20 cellular contexts compared by ENCODE assay signal in genomic region chr4:61853041-61853440, GRCh38.
"Had no signal": no experiment of that assay in that cellular context is flagged by ENCODE, and none has a peak within 500 bp of the region (broad histone marks: within the 10 kb centered on the region; RNA-seq: fewer than 3 reads in every experiment).

No MANE protein-coding gene starts in this region.

- H3K4me1 Mint-ChIP-seq: naive thymus-derived CD8-positive, alpha-beta T cell; stimulated activated naive B cell treated with anti-CD40 and anti-IgM and Interleukin-4, amounts not matched to agents 10 μg/mL and 1 μg/mL and 100 μg/mL, for 72 hours; stimulated activated naive CD8-positive, alpha-beta T cell treated with anti-CD3 and anti-CD28 coated beads, Interleukin-15, amount 100 ng/mL, for 72 hours had no signal

- H3K4me3 ChIP-seq: dorsolateral prefrontal cortex, heart left ventricle, mucosa of descending colon, right atrium auricular region, sigmoid colon, skin epidermis, testis, tibial nerve, upper lobe of right lung had no signal

- H3K27ac Mint-ChIP-seq: naive thymus-derived CD8-positive, alpha-beta T cell; stimulated activated naive B cell treated with anti-CD40 and anti-IgM and Interleukin-4, amounts not matched to agents 10 μg/mL and 1 μg/mL and 100 μg/mL, for 72 hours; stimulated activated naive CD8-positive, alpha-beta T cell treated with anti-CD3 and anti-CD28 coated beads, Interleukin-15, amount 100 ng/mL, for 72 hours had no signal

- DNase-seq: cortex of kidney; dorsolateral prefrontal cortex; effector CD8-positive, alpha-beta T cell; heart left ventricle; hippocampal formation; kidney glomerular epithelial cell; mucosa of descending colon; naive thymus-derived CD8-positive, alpha-beta T cell; posterior cingulate gyrus; sigmoid colon; stimulated activated CD4-positive, alpha-beta T cell treated with anti-CD3 and anti-CD28 coated beads, Interleukin-2, amount 100 ng/mL, for 24 hours; stimulated activated CD4-positive, alpha-beta T cell treated with anti-CD3 and anti-CD28 coated beads, Interleukin-4, amount 100 ng/mL, for 4 hours; stimulated activated naive B cell treated with anti-CD40 and anti-IgM and Interleukin-4, amounts not matched to agents 10 μg/mL and 1 μg/mL and 100 μg/mL, for 72 hours; stimulated activated naive CD8-positive, alpha-beta T cell treated with anti-CD3 and anti-CD28 coated beads, Interleukin-15, amount 100 ng/mL, for 72 hours; testis; upper lobe of right lung had no signal

- H3K27me3 Mint-ChIP-seq: naive thymus-derived CD8-positive, alpha-beta T cell; stimulated activated naive B cell treated with anti-CD40 and anti-IgM and Interleukin-4, amounts not matched to agents 10 μg/mL and 1 μg/mL and 100 μg/mL, for 72 hours; stimulated activated naive CD8-positive, alpha-beta T cell treated with anti-CD3 and anti-CD28 coated beads, Interleukin-15, amount 100 ng/mL, for 72 hours had no signal

- H3K4me1 ChIP-seq: heart left ventricle, right atrium auricular region, sigmoid colon, testis, tibial nerve, upper lobe of right lung had no signal

- H3K36me3 ChIP-seq: heart left ventricle, right atrium auricular region, sigmoid colon, tibial nerve, upper lobe of right lung had no signal

- H3K36me3 Mint-ChIP-seq: naive thymus-derived CD8-positive, alpha-beta T cell; stimulated activated naive B cell treated with anti-CD40 and anti-IgM and Interleukin-4, amounts not matched to agents 10 μg/mL and 1 μg/mL and 100 μg/mL, for 72 hours had no signal

- ATAC-seq: esophagus mucosa; heart left ventricle; mucosa of descending colon; naive thymus-derived CD8-positive, alpha-beta T cell; stimulated activated naive B cell treated with anti-CD40 and anti-IgM and Interleukin-4, amounts not matched to agents 10 μg/mL and 1 μg/mL and 100 μg/mL, for 72 hours; stimulated activated naive CD8-positive, alpha-beta T cell treated with anti-CD3 and anti-CD28 coated beads, Interleukin-15, amount 100 ng/mL, for 72 hours; upper lobe of right lung had no signal

- H3K4me3 Mint-ChIP-seq: naive thymus-derived CD8-positive, alpha-beta T cell; stimulated activated naive B cell treated with anti-CD40 and anti-IgM and Interleukin-4, amounts not matched to agents 10 μg/mL and 1 μg/mL and 100 μg/mL, for 72 hours; stimulated activated naive CD8-positive, alpha-beta T cell treated with anti-CD3 and anti-CD28 coated beads, Interleukin-15, amount 100 ng/mL, for 72 hours had no signal

- H3K27me3 ChIP-seq: dorsolateral prefrontal cortex, heart left ventricle, right atrium auricular region, sigmoid colon, testis, tibial nerve, upper lobe of right lung had no signal

- H3K9me3 ChIP-seq: heart left ventricle, mucosa of descending colon, right atrium auricular region, sigmoid colon, testis, tibial nerve, upper lobe of right lung had no signal

- H3K27ac ChIP-seq: dorsolateral prefrontal cortex, heart left ventricle, right atrium auricular region, sigmoid colon, skin epidermis, testis, tibial nerve, upper lobe of right lung had no signal
